2 cellular contexts compared by ENCODE assay signal in the genomic region with DNA sequence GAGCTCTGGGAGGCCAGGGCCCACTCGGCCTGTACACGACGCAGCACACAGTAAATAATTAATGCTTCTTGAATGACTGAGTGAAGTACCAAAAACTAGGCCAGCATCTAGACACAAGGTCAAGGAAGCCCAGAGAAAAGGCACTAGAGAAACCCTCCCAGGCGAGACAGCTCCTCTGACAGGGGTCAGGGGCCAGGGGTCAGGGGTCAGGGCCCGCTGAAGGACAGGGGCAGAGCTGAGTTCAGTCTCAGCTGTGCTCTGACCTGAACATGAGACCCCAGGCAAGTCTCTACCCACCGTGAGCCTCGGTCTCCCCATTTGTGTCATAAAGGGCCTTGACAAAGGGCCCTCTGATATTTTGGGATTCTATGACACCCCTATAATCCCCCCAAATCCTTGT.
TF ChIP-seq lines count a peak whose summit lies in the region.

No MANE protein-coding gene starts in this region.

TF ChIP-seq in endothelial cell of umbilical vein, 7 proteins besides CTCF, POLR2A, EP300 and RAD21 (continued from another document):
- TF ChIP-seq, protein P1, sequence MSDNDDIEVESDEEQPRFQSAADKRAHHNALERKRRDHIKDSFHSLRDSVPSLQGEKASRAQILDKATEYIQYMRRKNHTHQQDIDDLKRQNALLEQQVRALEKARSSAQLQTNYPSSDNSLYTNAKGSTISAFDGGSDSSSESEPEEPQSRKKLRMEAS (IDR thresholded peaks at IDR 0.05; ENCODE audit: insufficient read depth, insufficient read length) = no peak
- TF ChIP-seq JUN (IDR thresholded peaks at IDR 0.05; ENCODE audit: borderline replicate concordance, insufficient read depth, insufficient read length, low read depth) (no peak), POLR2AphosphoS5 (IDR thresholded peaks at IDR 0.05; ENCODE audit: insufficient read depth, low read depth, low read length) (no peak), GATA2 (IDR thresholded peaks at IDR 0.05; ENCODE audit: insufficient read depth, insufficient read length, low read depth, low read length) (no peak), FOS (IDR thresholded peaks at IDR 0.05; ENCODE audit: borderline replicate concordance, insufficient read depth, low read length) (no peak), MYC (IDR thresholded peaks at IDR 0.05; ENCODE audit: low read depth, low read length) (no peak)

TF ChIP-seq in HEK293T, 16 proteins besides CTCF, POLR2A, EP300 and RAD21:
- TF ChIP-seq, protein P2, sequence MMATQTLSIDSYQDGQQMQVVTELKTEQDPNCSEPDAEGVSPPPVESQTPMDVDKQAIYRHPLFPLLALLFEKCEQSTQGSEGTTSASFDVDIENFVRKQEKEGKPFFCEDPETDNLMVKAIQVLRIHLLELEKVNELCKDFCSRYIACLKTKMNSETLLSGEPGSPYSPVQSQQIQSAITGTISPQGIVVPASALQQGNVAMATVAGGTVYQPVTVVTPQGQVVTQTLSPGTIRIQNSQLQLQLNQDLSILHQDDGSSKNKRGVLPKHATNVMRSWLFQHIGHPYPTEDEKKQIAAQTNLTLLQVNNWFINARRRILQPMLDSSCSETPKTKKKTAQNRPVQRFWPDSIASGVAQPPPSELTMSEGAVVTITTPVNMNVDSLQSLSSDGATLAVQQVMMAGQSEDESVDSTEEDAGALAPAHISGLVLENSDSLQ (IDR thresholded peaks at IDR 0.05) = no peak
- TF ChIP-seq ELF4 (IDR thresholded peaks at IDR 0.05) = no peak
- TF ChIP-seq BHLHE40 (IDR thresholded peaks at IDR 0.05; ENCODE audit: borderline replicate concordance) = no peak
